19 cellular contexts compared by ENCODE assay signal in the genomic region with DNA sequence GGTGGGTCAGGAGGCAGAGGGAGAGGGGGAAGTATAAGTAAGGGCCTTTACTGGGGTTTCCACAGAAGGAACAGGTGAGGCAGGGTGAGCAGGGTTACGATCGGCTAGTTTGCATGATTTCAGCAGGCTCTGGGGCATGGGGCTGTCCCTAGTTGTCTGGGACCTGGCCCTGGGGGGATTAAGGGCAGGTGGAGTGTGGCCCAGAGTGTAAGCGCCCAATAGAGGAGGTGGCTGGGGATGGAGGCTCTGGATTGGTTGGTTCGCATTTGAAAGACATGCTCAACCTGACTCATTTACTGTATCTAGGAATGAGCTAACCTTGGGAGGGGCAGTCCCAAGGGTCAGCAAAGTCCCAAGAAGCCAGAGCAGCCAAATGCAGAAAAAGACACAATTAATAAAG.
DNase-seq lines count a peak whose midpoint lies in the region; ATAC-seq and TF ChIP-seq lines count a peak whose summit lies in the region.
"Had no signal": no experiment of that assay in that cellular context is flagged by ENCODE, and none has a peak within 500 bp of the region (broad histone marks: within the 10 kb centered on the region; RNA-seq: fewer than 3 reads in every experiment).

No MANE protein-coding gene starts in this region.

- H3K27me3 Mint-ChIP-seq in stimulated activated naive B cell treated with anti-CD40 and anti-IgM and Interleukin-4, amounts not matched to agents 10 μg/mL and 1 μg/mL and 100 μg/mL, for 72 hours: peaks cover 6 to 18% of the 10 kb centered on the region in 2 donors
- H3K27me3 Mint-ChIP-seq in endodermal cell (ENCODE audit: insufficient read depth): peaks cover 3% of the 10 kb centered on the region

- H3K27ac Mint-ChIP-seq in stimulated activated naive B cell treated with anti-CD40 and anti-IgM and Interleukin-4, amounts not matched to agents 10 μg/mL and 1 μg/mL and 100 μg/mL, for 72 hours: no peak overlapping the region
- H3K27ac Mint-ChIP-seq in endodermal cell: no peak overlapping the region
- H3K27ac Mint-ChIP-seq: CD8-positive, alpha-beta memory T cell had no signal

- peak; percentile 16 for DNase-seq in GM20000 (ENCODE audit: low spot score)
- DNase-seq in stimulated activated naive B cell treated with anti-CD40 and anti-IgM and Interleukin-4, amounts not matched to agents 10 μg/mL and 1 μg/mL and 100 μg/mL, for 72 hours: no peak
- no peak for DNase-seq in endodermal cell
- no peak for DNase-seq in MM.1S
- DNase-seq: CD8-positive, alpha-beta memory T cell; DMS79; H7; IMR-90; NCI-H1417 treated with DMSO at 0.1 percent for 48 hours; NCI-H1930; NCI-H2171; NCI-H446 treated with DMSO at 0.1 percent for 48 hours; SW 1271 had no signal

- ATAC-seq in HG02571 (IDR thresholded peaks at IDR 0.05; ENCODE audit: unreplicated experiment) (peak; percentile 56), HG02763 (IDR thresholded peaks at IDR 0.05; ENCODE audit: unreplicated experiment) (no peak)
- peak; percentile 25 to 78 for ATAC-seq in stimulated activated naive B cell treated with anti-CD40 and anti-IgM and Interleukin-4, amounts not matched to agents 10 μg/mL and 1 μg/mL and 100 μg/mL, for 72 hours (replicated peaks)
- ATAC-seq: Right ventricle myocardium inferior had no signal

- no peaks in the 10 kb centered on the region for H3K9me3 ChIP-seq in OCI-LY3 (ENCODE audit: insufficient read depth, low read length)
- H3K9me3 ChIP-seq in endodermal cell (ENCODE audit: control insufficient read depth, low read length): no peaks in the 10 kb centered on the region
- H3K9me3 ChIP-seq in MM.1S (replicated peaks; ENCODE audit: insufficient read depth, low read length): no peaks in the 10 kb centered on the region
- H3K9me3 ChIP-seq: BLaER1 treated with 17β-estradiol and CSF1 and Interleukin-3, amounts not matched to agents 10 nM and 100 nM had no signal

- H3K4me1 ChIP-seq in OCI-LY3 (ENCODE audit: low read length): peaks cover 81% of the 10 kb centered on the region
- no peaks in the 10 kb centered on the region for H3K4me1 ChIP-seq in endodermal cell (ENCODE audit: control insufficient read depth, insufficient read depth, low read length)
- H3K4me1 ChIP-seq in MM.1S (ENCODE audit: low read length): no peaks in the 10 kb centered on the region

- H3F3A ChIP-seq in MM.1S (ENCODE audit: insufficient read depth, low read length): no peaks in the 10 kb centered on the region

- no peaks in the 10 kb centered on the region for H3K27me3 ChIP-seq in OCI-LY3 (ENCODE audit: low read depth, low read length)
- H3K27me3 ChIP-seq in endodermal cell (ENCODE audit: control insufficient read depth, insufficient read depth, low read length, poor library complexity, severe bottlenecking): peaks cover 5% of the 10 kb centered on the region
- H3K27me3 ChIP-seq in MM.1S (replicated peaks; ENCODE audit: insufficient read depth, low read length): no peaks in the 10 kb centered on the region
- H3K27me3 ChIP-seq: BLaER1 treated with 17β-estradiol and CSF1 and Interleukin-3, amounts not matched to agents 10 nM and 100 nM had no signal

- no peak for TF ChIP-seq CTCF in GM20000 (IDR thresholded peaks at IDR 0.05; ENCODE audit: extremely low read depth, missing control alignments)
- no peak for TF ChIP-seq CTCF in OCI-LY3 (IDR thresholded peaks at IDR 0.05; ENCODE audit: low read depth, low read length)
- TF ChIP-seq CTCF in endodermal cell (conservative IDR thresholded peaks at IDR 0.05): no peak
- no peak for TF ChIP-seq CTCF in MM.1S (IDR thresholded peaks at IDR 0.05; ENCODE audit: low read length)

- H4K20me1 ChIP-seq in OCI-LY3 (ENCODE audit: insufficient read depth, low read length): no peaks in the 10 kb centered on the region
- no peaks in the 10 kb centered on the region for H4K20me1 ChIP-seq in MM.1S (ENCODE audit: insufficient read depth, low read length)
- H4K20me1 ChIP-seq: BLaER1 treated with 17β-estradiol and CSF1 and Interleukin-3, amounts not matched to agents 10 nM and 100 nM had no signal

- H3K36me3 Mint-ChIP-seq in stimulated activated naive B cell treated with anti-CD40 and anti-IgM and Interleukin-4, amounts not matched to agents 10 μg/mL and 1 μg/mL and 100 μg/mL, for 72 hours: no peaks in the 10 kb centered on the region
- no peaks in the 10 kb centered on the region for H3K36me3 Mint-ChIP-seq in endodermal cell (ENCODE audit: low read depth)
- H3K36me3 Mint-ChIP-seq: CD8-positive, alpha-beta memory T cell had no signal

- H3K9me2 ChIP-seq in MM.1S (replicated peaks; ENCODE audit: insufficient read depth, low read length): no peaks in the 10 kb centered on the region

- peaks cover 20% of the 10 kb centered on the region for H3K79me2 ChIP-seq in OCI-LY3 (ENCODE audit: low read length)
- H3K79me2 ChIP-seq in MM.1S (ENCODE audit: low read length): no peaks in the 10 kb centered on the region

- H3K36me3 ChIP-seq in OCI-LY3 (replicated peaks; ENCODE audit: low read depth, low read length): no peaks in the 10 kb centered on the region
- H3K36me3 ChIP-seq in endodermal cell (ENCODE audit: control insufficient read depth, insufficient read depth, low read length): no peaks in the 10 kb centered on the region
- H3K36me3 ChIP-seq in MM.1S (replicated peaks; ENCODE audit: insufficient read depth, low read length): no peaks in the 10 kb centered on the region
- H3K36me3 ChIP-seq: BLaER1 treated with 17β-estradiol and CSF1 and Interleukin-3, amounts not matched to agents 10 nM and 100 nM had no signal

- H3K4me3 ChIP-seq in OCI-LY3 (ENCODE audit: low read length) (peak overlapping the region; percentile 39), endodermal cell (ENCODE audit: low read length) (no peak overlapping the region), MM.1S (ENCODE audit: low read length) (no peak overlapping the region)
- H3K4me3 ChIP-seq: BLaER1 treated with 17β-estradiol and CSF1 and Interleukin-3, amounts not matched to agents 10 nM and 100 nM had no signal

- 97 to 100% methylated on average over 2 to 4 of the region's 4 CpGs for WGBS in endodermal cell (ENCODE audit: insufficient coverage in 1 of 2, insufficient read length in 1 of 2), 2 experiments

- H3K4me2 ChIP-seq in OCI-LY3 (ENCODE audit: low read length): peak overlapping the region; percentile 77
- no peak overlapping the region for H3K4me2 ChIP-seq in MM.1S (ENCODE audit: low read depth, low read length)
- H3K4me2 ChIP-seq: BLaER1 treated with 17β-estradiol and CSF1 and Interleukin-3, amounts not matched to agents 10 nM and 100 nM had no signal

- peak overlapping the region; percentile 96 for H3K9ac ChIP-seq in OCI-LY3 (ENCODE audit: low read length)
- no peak overlapping the region for H3K9ac ChIP-seq in endodermal cell (ENCODE audit: extremely low read depth, low read length, poor library complexity, severe bottlenecking)
- no peak overlapping the region for H3K9ac ChIP-seq in MM.1S (ENCODE audit: low read length)
- H3K9ac ChIP-seq: BLaER1 treated with 17β-estradiol and CSF1 and Interleukin-3, amounts not matched to agents 10 nM and 100 nM had no signal

- no peak overlapping the region for H2AFZ ChIP-seq in OCI-LY3 (ENCODE audit: low read depth, low read length)
- no peak overlapping the region for H2AFZ ChIP-seq in MM.1S (ENCODE audit: low read length)

- no peak overlapping the region for H3K4me3 Mint-ChIP-seq in stimulated activated naive B cell treated with anti-CD40 and anti-IgM and Interleukin-4, amounts not matched to agents 10 μg/mL and 1 μg/mL and 100 μg/mL, for 72 hours
- H3K4me3 Mint-ChIP-seq in endodermal cell: no peak overlapping the region
- H3K4me3 Mint-ChIP-seq: CD8-positive, alpha-beta memory T cell had no signal

- H3K27ac ChIP-seq in OCI-LY3 (ENCODE audit: low read length) (peak overlapping the region; percentile 100), endodermal cell (ENCODE audit: low read depth, low read length) (no peak overlapping the region), MM.1S (ENCODE audit: low read length) (no peak overlapping the region)
- H3K27ac ChIP-seq: BLaER1 treated with 17β-estradiol and CSF1 and Interleukin-3, amounts not matched to agents 10 nM and 100 nM; HL-60 had no signal

- H3K9me3 Mint-ChIP-seq in stimulated activated naive B cell treated with anti-CD40 and anti-IgM and Interleukin-4, amounts not matched to agents 10 μg/mL and 1 μg/mL and 100 μg/mL, for 72 hours: no peaks in the 10 kb centered on the region
- no peaks in the 10 kb centered on the region for H3K9me3 Mint-ChIP-seq in endodermal cell

- peaks cover 0 to 5% of the 10 kb centered on the region in 2 donors for H3K4me1 Mint-ChIP-seq in stimulated activated naive B cell treated with anti-CD40 and anti-IgM and Interleukin-4, amounts not matched to agents 10 μg/mL and 1 μg/mL and 100 μg/mL, for 72 hours
- H3K4me1 Mint-ChIP-seq in endodermal cell: no peaks in the 10 kb centered on the region
- H3K4me1 Mint-ChIP-seq: CD8-positive, alpha-beta memory T cell had no signal
